Comparison of ENCODE assay signal across 22 cellular contexts in genomic region chr2:173095356-173095755, GRCh38.
"Had no signal": no experiment of that assay in that cellular context is flagged by ENCODE, and none has a peak within 500 bp of the region (broad histone marks: within the 10 kb centered on the region; RNA-seq: fewer than 3 reads in every experiment).

No MANE protein-coding gene starts in this region.

- H3K4me2 ChIP-seq: neural progenitor cell, smooth muscle cell had no signal

- ATAC-seq: naive thymus-derived CD4-positive, alpha-beta T cell; right cardiac atrium; stimulated activated effector memory CD8-positive, alpha-beta T cell treated with anti-CD3 and anti-CD28 coated beads, Interleukin-12 subunit alpha, Interleukin-12 subunit beta, amount 100 ng/mL, for 72 hours had no signal

- H3K27ac ChIP-seq: dorsolateral prefrontal cortex, neural progenitor cell, prostate gland, stomach, testis, tibial nerve, upper lobe of left lung had no signal

- H3K4me3 ChIP-seq: dorsolateral prefrontal cortex, neural progenitor cell, prostate gland, smooth muscle cell, stomach, testis, tibial nerve, upper lobe of left lung had no signal

- H2AFZ ChIP-seq: neural progenitor cell had no signal

- H3K36me3 ChIP-seq: neural progenitor cell, prostate gland had no signal

- H3K9me3 ChIP-seq: prostate gland, stomach, testis, tibial nerve, upper lobe of left lung had no signal

- H3K27me3 ChIP-seq: dorsolateral prefrontal cortex, neural progenitor cell, stomach, testis, tibial nerve, upper lobe of left lung had no signal

- H3K4me1 ChIP-seq: neural progenitor cell, prostate gland had no signal

- DNase-seq: central memory CD4-positive, alpha-beta T cell; dorsolateral prefrontal cortex; effector CD4-positive, alpha-beta T cell; foreskin melanocyte; head of caudate nucleus; mesendoderm; midbrain; naive thymus-derived CD4-positive, alpha-beta T cell; right cardiac atrium; stimulated activated CD4-positive, alpha-beta T cell treated with anti-CD3 and anti-CD28 coated beads, Interleukin-12 subunit alpha, Interleukin-12 subunit beta, amount 100 ng/mL, for 4 hours; stimulated activated CD4-positive, alpha-beta T cell treated with anti-CD3 and anti-CD28 coated beads, Interleukin-1b, Interleukin-23, amount 100 ng/mL, for 48 hours; stimulated activated CD4-positive, alpha-beta T cell treated with anti-CD3 and anti-CD28 coated beads, Interleukin-4, amount 100 ng/mL, for 24 hours; stimulated activated naive CD4-positive, alpha-beta T cell treated with Interleukin-2 at 50 U/mL for 16 hours; stomach; substantia nigra; testis; upper lobe of left lung had no signal

- H3K9ac ChIP-seq: neural progenitor cell had no signal
